In genomic region chr15:69422336-69422895, GRCh38 we compare ENCODE assay signal across 1 cellular context.
TF ChIP-seq lines count a peak whose summit lies in the region.

No MANE protein-coding gene starts in this region.

TF ChIP-seq in IMR-90, 13 proteins besides CTCF, POLR2A, EP300 and RAD21 (continued from another document):
- TF ChIP-seq, protein P1, sequence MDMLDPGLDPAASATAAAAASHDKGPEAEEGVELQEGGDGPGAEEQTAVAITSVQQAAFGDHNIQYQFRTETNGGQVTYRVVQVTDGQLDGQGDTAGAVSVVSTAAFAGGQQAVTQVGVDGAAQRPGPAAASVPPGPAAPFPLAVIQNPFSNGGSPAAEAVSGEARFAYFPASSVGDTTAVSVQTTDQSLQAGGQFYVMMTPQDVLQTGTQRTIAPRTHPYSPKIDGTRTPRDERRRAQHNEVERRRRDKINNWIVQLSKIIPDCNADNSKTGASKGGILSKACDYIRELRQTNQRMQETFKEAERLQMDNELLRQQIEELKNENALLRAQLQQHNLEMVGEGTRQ (IDR thresholded peaks at IDR 0.05; ENCODE audit: low read depth, low read length), result no peak
